ENCODE assay signal across 8 cellular contexts in genomic region chr6:13342414-13343019, GRCh38.
"Had no signal": no experiment of that assay in that cellular context is flagged by ENCODE, and none has a peak within 500 bp of the region (broad histone marks: within the 10 kb centered on the region; RNA-seq: fewer than 3 reads in every experiment).

No MANE protein-coding gene starts in this region.

- H3K9ac ChIP-seq: GM23248 had no signal

- H3K4me3 ChIP-seq: GM23248 had no signal

- H3K27ac ChIP-seq: GM23248, HL-60 had no signal

- DNase-seq: GM23248, GOT3, H9, HCEC 1CT, HFFc6, KG1 had no signal

- FAIRE-seq: H54 had no signal

- H2AFZ ChIP-seq: GM23248 had no signal
